8 cellular contexts compared by ENCODE assay signal in genomic region chr18:6600667-6601066, GRCh38.
"Had no signal": no experiment of that assay in that cellular context is flagged by ENCODE, and none has a peak within 500 bp of the region (broad histone marks: within the 10 kb centered on the region; RNA-seq: fewer than 3 reads in every experiment).

No MANE protein-coding gene starts in this region.

- H3K27ac ChIP-seq: GM23248, HL-60 had no signal

- H2AFZ ChIP-seq: GM23248 had no signal

- H3K9ac ChIP-seq: GM23248 had no signal

- H3K4me3 ChIP-seq: GM23248, HAP-1 had no signal

- H3K9me3 ChIP-seq: HAP-1 had no signal

- H3K36me3 ChIP-seq: HAP-1 had no signal

- ATAC-seq: HCT116 had no signal

- DNase-seq: GM23248, GOT3, H7, HFFc6, KG1 had no signal

- H3K4me1 ChIP-seq: HAP-1 had no signal
